ENCODE assay signal across 10 cellular contexts in the genomic region with DNA sequence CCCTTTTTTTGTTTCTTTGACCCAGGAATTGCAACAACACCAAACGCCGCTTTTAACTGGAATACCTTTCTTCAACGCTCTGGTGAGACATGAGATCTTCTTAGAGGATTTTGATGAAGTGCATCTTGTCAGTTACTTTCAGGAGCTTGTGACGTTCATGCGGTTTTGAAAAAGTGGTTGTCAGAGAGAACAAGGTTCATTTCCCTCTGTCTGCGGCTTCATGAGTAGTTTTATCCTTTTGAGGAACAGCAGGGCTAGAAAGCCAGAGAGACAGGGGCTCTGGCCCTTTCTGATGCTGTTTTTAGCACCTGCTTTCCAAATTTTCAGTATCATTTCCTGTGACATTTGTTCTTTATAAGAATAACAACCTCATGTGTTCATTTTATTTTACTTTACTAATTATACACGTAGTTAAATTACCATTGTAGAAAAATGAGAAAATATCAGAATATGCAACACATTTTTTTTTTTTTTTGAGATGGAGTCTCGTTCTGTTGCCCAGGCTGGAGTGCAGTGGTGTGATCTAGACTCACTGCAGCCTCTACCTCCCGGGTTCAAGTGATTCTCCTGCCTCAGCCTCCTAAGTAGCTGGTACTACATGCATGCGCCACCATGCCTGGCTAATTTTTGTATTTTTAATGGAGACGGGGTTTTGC.
DNase-seq lines count a peak whose midpoint lies in the region; ATAC-seq, FAIRE-seq and TF ChIP-seq lines count a peak whose summit lies in the region.
"Had no signal": no experiment of that assay in that cellular context is flagged by ENCODE, and none has a peak within 500 bp of the region (broad histone marks: within the 10 kb centered on the region; RNA-seq: fewer than 3 reads in every experiment).

No MANE protein-coding gene starts in this region.

- H3K9me3 ChIP-seq in smooth muscle cell (replicated peaks; ENCODE audit: low read depth): no peaks in the 10 kb centered on the region

- in situ Hi-C loops in GM13977 (cut with MboI; ENCODE audit: low pct_unique_long_range_greater_than_20kb, low sequenced_read_pairs, unreplicated experiment): no loop called here

- H3K4me3 ChIP-seq in smooth muscle cell: no peak overlapping the region

- no peaks in the 10 kb centered on the region for H3K36me3 ChIP-seq in smooth muscle cell (ENCODE audit: low read depth)

- H3K27ac ChIP-seq in smooth muscle cell (ENCODE audit: low read depth): no peak overlapping the region
- H3K27ac ChIP-seq: parathyroid adenoma had no signal

- no peak overlapping the region for H3K4me3 Mint-ChIP-seq in effector memory CD8-positive, alpha-beta T cell

- FAIRE-seq in frontal cortex (lab: Jason Lieb, UNC): no peak
- FAIRE-seq: endometrium had no signal

- no peaks in the 10 kb centered on the region for H3K27me3 ChIP-seq in smooth muscle cell (ENCODE audit: low read depth)

- ATAC-seq in GM21423 (IDR thresholded peaks at IDR 0.05; ENCODE audit: unreplicated experiment) (peak; percentile 95), HG03575 (IDR thresholded peaks at IDR 0.05; ENCODE audit: extremely low read depth, insufficient number of reproducible peaks, low FRiP score, unreplicated experiment) (peak; percentile 93)
- ATAC-seq in effector memory CD8-positive, alpha-beta T cell (replicated peaks): peak; percentile 82

- H3K9ac ChIP-seq in smooth muscle cell (ENCODE audit: low read depth): no peak overlapping the region
- H3K9ac ChIP-seq: parathyroid adenoma had no signal

- peak overlapping the region in 1 of 2 donors; percentile 39 for H3K27ac Mint-ChIP-seq in effector memory CD8-positive, alpha-beta T cell

- no peak for TF ChIP-seq CTCF in GM13977 (IDR thresholded peaks at IDR 0.05; ENCODE audit: extremely low read depth, insufficient read depth, missing control alignments)
- TF ChIP-seq CTCF in smooth muscle cell (IDR thresholded peaks at IDR 0.05; ENCODE audit: borderline replicate concordance, insufficient read depth, poor library complexity, severe bottlenecking): no peak

- DNase-seq in GM13977 (ENCODE audit: low spot score) (peak; percentile 71), middle frontal gyrus (ENCODE audit: extremely low spot score, low spot score) (no peak), DMS53 (lab: John Stamatoyannopoulos, UW) (no peak), frontal cortex (ENCODE audit: low spot score in 2 of 2) (no peak), smooth muscle cell (lab: John Stamatoyannopoulos, UW; ENCODE audit: unreplicated experiment) (no peak)
- peak; percentile 11 to 37 (median 20) for DNase-seq in effector memory CD8-positive, alpha-beta T cell

- peaks cover 17% of the 10 kb centered on the region in 2 donors for H3K27me3 Mint-ChIP-seq in effector memory CD8-positive, alpha-beta T cell

- H3K79me2 ChIP-seq in smooth muscle cell (ENCODE audit: low read depth): no peaks in the 10 kb centered on the region
- H3K79me2 ChIP-seq: parathyroid adenoma had no signal

- H3K4me2 ChIP-seq in smooth muscle cell: no peak overlapping the region

- H3K9me3 Mint-ChIP-seq in effector memory CD8-positive, alpha-beta T cell: no peaks in the 10 kb centered on the region

- H2AFZ ChIP-seq in smooth muscle cell (ENCODE audit: low read depth): no peak overlapping the region
- H2AFZ ChIP-seq: parathyroid adenoma had no signal

- no peaks in the 10 kb centered on the region for H3K4me1 ChIP-seq in smooth muscle cell (ENCODE audit: low read depth)
- H3K4me1 ChIP-seq: parathyroid adenoma had no signal

- H4K20me1 ChIP-seq in smooth muscle cell (ENCODE audit: low read depth): no peaks in the 10 kb centered on the region

- H3K4me1 Mint-ChIP-seq in effector memory CD8-positive, alpha-beta T cell (ENCODE audit: low read depth in 2 of 2): peaks cover 0 to 5% of the 10 kb centered on the region in 2 donors

- H3F3A ChIP-seq in smooth muscle cell (ENCODE audit: low read depth): no peaks in the 10 kb centered on the region

- no peaks in the 10 kb centered on the region for H3K36me3 Mint-ChIP-seq in effector memory CD8-positive, alpha-beta T cell (ENCODE audit: insufficient read depth)

- WGBS in smooth muscle cell (ENCODE audit: low lambda C conversion rate): 90% methylated on average over 11 of the region's 11 CpGs

Comparison
In these comparisons a context has a peak if more than half of its experiments do, and no peak if none do; other contexts are left out.
1. DNase-seq: peak in GM13977 (single experiment) and effector memory CD8-positive, alpha-beta T cell (3 of 3); none in middle frontal gyrus (single experiment), DMS53 (single experiment), frontal cortex (0 of 2) and smooth muscle cell (single experiment).
2. Peak in every context shown above with its lines, with median percentiles within 50 percentile points of each other: ATAC-seq.